ENCODE assay signal across 8 cellular contexts in genomic region chr14:99270491-99271287, GRCh38.
DNase-seq lines count a peak whose midpoint lies in the region; ATAC-seq and TF ChIP-seq lines count a peak whose summit lies in the region.

No MANE protein-coding gene starts in this region.

- H3K4me3 ChIP-seq in GM06990 (replicated peaks; ENCODE audit: low read depth, low read length) = peak overlapping the region; percentile 60

- no peaks in the 10 kb centered on the region for H3K36me3 ChIP-seq in GM06990 (ENCODE audit: control insufficient read depth, insufficient read depth, low read length)

- no peak overlapping the region for H3K27ac Mint-ChIP-seq in nephron progenitor cell
- no peak overlapping the region for H3K27ac Mint-ChIP-seq in stimulated activated naive B cell treated with anti-CD40 and anti-IgM and Interleukin-4, amounts not matched to agents 10 μg/mL and 1 μg/mL and 100 μg/mL, for 72 hours

- DNase-seq in GM06990 (ENCODE audit: extremely low read depth, insufficient read length) (no peak), NCI-H2107 treated with DMSO at 0.1 percent for 48 hours (lab: John Stamatoyannopoulos, UW; ENCODE audit: unreplicated experiment) (peak; percentile 64), caudate nucleus (lab: John Stamatoyannopoulos, UW) (no peak), nephron progenitor cell (peak; percentile 58), Ammon's horn (ENCODE audit: low spot score) (no peak), NCI-H146 treated with DMSO at 0.1 percent for 48 hours (lab: John Stamatoyannopoulos, UW; ENCODE audit: unreplicated experiment) (no peak), cerebellar nuclear complex (lab: John Stamatoyannopoulos, UW) (no peak)
- no peak for DNase-seq in stimulated activated naive B cell treated with anti-CD40 and anti-IgM and Interleukin-4, amounts not matched to agents 10 μg/mL and 1 μg/mL and 100 μg/mL, for 72 hours

- ATAC-seq in stimulated activated naive B cell treated with anti-CD40 and anti-IgM and Interleukin-4, amounts not matched to agents 10 μg/mL and 1 μg/mL and 100 μg/mL, for 72 hours (replicated peaks) = no peak

- H3K27me3 ChIP-seq in GM06990 (replicated peaks; ENCODE audit: control insufficient read depth, insufficient read depth, low read length) = peaks cover 4% of the 10 kb centered on the region

- peak overlapping the region; percentile 89 for H3K4me3 Mint-ChIP-seq in nephron progenitor cell
- peak overlapping the region in 1 of 2 donors; percentile 84 for H3K4me3 Mint-ChIP-seq in stimulated activated naive B cell treated with anti-CD40 and anti-IgM and Interleukin-4, amounts not matched to agents 10 μg/mL and 1 μg/mL and 100 μg/mL, for 72 hours

- peak overlapping the region; percentile 8 for H3K27ac ChIP-seq in caudate nucleus (ENCODE audit: low read depth, low read length)

- H3K4me1 Mint-ChIP-seq in nephron progenitor cell = peaks cover 59% of the 10 kb centered on the region
- peaks cover 24 to 52% of the 10 kb centered on the region in 2 donors for H3K4me1 Mint-ChIP-seq in stimulated activated naive B cell treated with anti-CD40 and anti-IgM and Interleukin-4, amounts not matched to agents 10 μg/mL and 1 μg/mL and 100 μg/mL, for 72 hours

- no peaks in the 10 kb centered on the region for H3K36me3 Mint-ChIP-seq in nephron progenitor cell (ENCODE audit: low read depth)
- peaks cover 5% of the 10 kb centered on the region in 2 donors for H3K36me3 Mint-ChIP-seq in stimulated activated naive B cell treated with anti-CD40 and anti-IgM and Interleukin-4, amounts not matched to agents 10 μg/mL and 1 μg/mL and 100 μg/mL, for 72 hours

- no peaks in the 10 kb centered on the region for H3K9me3 Mint-ChIP-seq in nephron progenitor cell
- no peaks in the 10 kb centered on the region for H3K9me3 Mint-ChIP-seq in stimulated activated naive B cell treated with anti-CD40 and anti-IgM and Interleukin-4, amounts not matched to agents 10 μg/mL and 1 μg/mL and 100 μg/mL, for 72 hours

- TF ChIP-seq CTCF in GM06990 (IDR thresholded peaks at IDR 0.05; ENCODE audit: insufficient read depth, low read length, poor library complexity, severe bottlenecking) = no peak
- no peak for TF ChIP-seq CTCF in nephron progenitor cell (IDR thresholded peaks at IDR 0.05)

- H3K27me3 Mint-ChIP-seq in nephron progenitor cell (ENCODE audit: low read depth, poor library complexity) = peaks cover 86% of the 10 kb centered on the region
- H3K27me3 Mint-ChIP-seq in stimulated activated naive B cell treated with anti-CD40 and anti-IgM and Interleukin-4, amounts not matched to agents 10 μg/mL and 1 μg/mL and 100 μg/mL, for 72 hours = peaks cover 69 to 80% of the 10 kb centered on the region in 2 donors

Comparison
In these comparisons a context has a peak if more than half of its experiments do, and no peak if none do; other contexts are left out.
1. DNase-seq: peak in NCI-H2107 treated with DMSO at 0.1 percent for 48 hours (single experiment) and nephron progenitor cell (single experiment); none in GM06990 (single experiment), caudate nucleus (0 of 61), Ammon's horn (single experiment), NCI-H146 treated with DMSO at 0.1 percent for 48 hours (single experiment), cerebellar nuclear complex (0 of 2) and stimulated activated naive B cell treated with anti-CD40 and anti-IgM and Interleukin-4, amounts not matched to agents 10 μg/mL and 1 μg/mL and 100 μg/mL, for 72 hours (single experiment).